In the genomic region with DNA sequence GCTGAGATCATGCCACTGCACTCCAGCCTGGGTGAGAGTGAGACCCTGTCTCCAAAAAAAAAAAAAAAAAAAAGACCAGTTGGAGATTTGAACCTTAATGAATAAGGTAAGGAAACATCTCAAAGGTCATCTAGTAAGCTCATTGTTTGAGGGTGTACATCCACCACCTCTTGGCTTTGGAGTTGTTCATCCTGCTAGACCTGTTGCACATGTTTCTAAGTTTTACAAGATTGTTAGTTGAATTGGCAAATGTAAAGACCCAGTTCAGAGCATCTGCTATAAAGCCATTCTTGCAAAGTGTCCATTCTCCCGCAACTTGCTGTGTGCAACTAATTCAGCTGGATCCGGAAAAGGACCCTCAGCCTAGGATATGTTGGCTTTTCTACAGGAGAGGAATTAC, we compare ENCODE assay signal across 8 cellular contexts. TPM values are rescaled to one million over a fixed set of nuclear protein-coding genes. Genes with fewer than 3 reads are reported as not detected.
DNase-seq lines count a peak whose midpoint lies in the region; ATAC-seq and TF ChIP-seq lines count a peak whose summit lies in the region.

No MANE protein-coding gene starts in this region.

- no peak for DNase-seq in AG10803 (ENCODE audit: low read depth)
- no peak for DNase-seq in MCF 10A (ENCODE audit: unreplicated experiment)
- no peak for DNase-seq in AG20443 (ENCODE audit: low spot score)
- DNase-seq in kidney tubule cell (ENCODE audit: low spot score): no peak
- DNase-seq in adrenal gland: no peak

- no peaks in the 10 kb centered on the region for H3K27me3 Mint-ChIP-seq in MCF 10A (ENCODE audit: insufficient read depth, unreplicated experiment)

- BruUV-seq in MCF 10A (replicated peaks; lab: Mats Ljungman, UMichigan): no TSS peak

- TF ChIP-seq POLR2A in adrenal gland (IDR thresholded peaks at IDR 0.05): no peak

- H3K4me3 Mint-ChIP-seq in MCF 10A (ENCODE audit: unreplicated experiment): peak overlapping the region; percentile 84

- H3K27ac ChIP-seq in HUES6 (ENCODE audit: low read depth, low read length) (no peak overlapping the region), muscle layer of duodenum (ENCODE audit: low read length) (no peak overlapping the region), adrenal gland (peak overlapping the region in 1 of 5 donors; percentile 90)

- H3K27me3 ChIP-seq in HUES6 (ENCODE audit: control insufficient read depth, insufficient read depth, low read length): no peaks in the 10 kb centered on the region
- no peaks in the 10 kb centered on the region for H3K27me3 ChIP-seq in muscle layer of duodenum (ENCODE audit: low read depth, low read length)
- H3K27me3 ChIP-seq in adrenal gland: no peaks in the 10 kb centered on the region

- no peaks in the 10 kb centered on the region for H3K9me3 ChIP-seq in HUES6 (ENCODE audit: control insufficient read depth, insufficient read depth, low read depth, low read length)
- no peaks in the 10 kb centered on the region for H3K9me3 ChIP-seq in muscle layer of duodenum (ENCODE audit: control insufficient read depth in 1 of 2, low read length in 2 of 2)
- H3K9me3 ChIP-seq in adrenal gland (replicated peaks in 1 of 3): no peaks in the 10 kb centered on the region

- H3K4me1 ChIP-seq in HUES6 (ENCODE audit: control insufficient read depth, insufficient read depth, low read length): peaks cover 9% of the 10 kb centered on the region
- H3K4me1 ChIP-seq in muscle layer of duodenum (ENCODE audit: control insufficient read depth in 1 of 2, insufficient read depth in 2 of 2, low read length in 2 of 2): peaks cover 11 to 31% of the 10 kb centered on the region in 2 donors
- peaks cover 9 to 35% of the 10 kb centered on the region in 2 donors for H3K4me1 ChIP-seq in adrenal gland (replicated peaks in 1 of 2)

- POLR2A ChIA-PET in MCF 10A (lab: Yijun Ruan, JAX): interaction anchor here (0.7 to 3.1 kb wide), 7 partner anchors 7 to 1212 kb away, joined by 3 to 20 read pairs (median 6); partner anchors contain the start of gene GLG1

- H3K4me3 ChIP-seq in AG10803 (ENCODE audit: low read length) (peak overlapping the region; percentile 96), HUES6 (ENCODE audit: low read depth, low read length) (peak overlapping the region; percentile 97), muscle layer of duodenum (ENCODE audit: low read depth in 1 of 2, low read length in 2 of 2) (peak overlapping the region; percentile 73 to 97), adrenal gland (peak overlapping the region in 2 of 4 donors; percentile 76 to 97)

- CTCF ChIA-PET in MCF 10A (lab: Yijun Ruan, JAX): interaction anchor here (0.9 to 1.8 kb wide), 3 partner anchors 11 to 325 kb away, joined by 3 to 26 read pairs (median 4); no protein-coding TSS in a partner anchor

- peaks cover 49% of the 10 kb centered on the region for H3K36me3 Mint-ChIP-seq in MCF 10A (ENCODE audit: insufficient read depth, unreplicated experiment)

- no peak overlapping the region for H3K9ac ChIP-seq in HUES6 (ENCODE audit: low read length)

- peak overlapping the region; percentile 98 for H3K27ac Mint-ChIP-seq in MCF 10A (ENCODE audit: low read depth, unreplicated experiment)

- ATAC-seq in HG03432 (IDR thresholded peaks at IDR 0.05; ENCODE audit: unreplicated experiment): no peak

- intact Hi-C loops in MCF 10A (cut with micrococcal nuclease) (no loop called here), adrenal gland (cut with DNase I) (no loop called here)

- no peaks in the 10 kb centered on the region for H3K4me1 Mint-ChIP-seq in MCF 10A (ENCODE audit: insufficient read depth, unreplicated experiment)

- no peak for TF ChIP-seq CTCF in AG10803 (conservative IDR thresholded peaks at IDR 0.05; ENCODE audit: low read length)
- TF ChIP-seq CTCF in MCF 10A (IDR thresholded peaks at IDR 0.05; ENCODE audit: unreplicated experiment): no peak
- TF ChIP-seq CTCF in adrenal gland (IDR thresholded peaks at IDR 0.05): no peak

- WGBS in adrenal gland, 4 donors: 82 to 96% (median 90%) methylated on average over 2 of the region's 2 CpGs

- peaks cover 51% of the 10 kb centered on the region for H3K36me3 ChIP-seq in HUES6 (ENCODE audit: control insufficient read depth, insufficient read depth, low read length)
- H3K36me3 ChIP-seq in muscle layer of duodenum (ENCODE audit: control insufficient read depth in 1 of 2, insufficient read depth in 2 of 2, low read length in 2 of 2): peaks cover 33 to 41% of the 10 kb centered on the region in 2 donors
- H3K36me3 ChIP-seq in adrenal gland (replicated peaks in 1 of 2): peaks cover 0 to 40% of the 10 kb centered on the region in 2 donors

- H3K9me3 Mint-ChIP-seq in MCF 10A (ENCODE audit: unreplicated experiment): no peaks in the 10 kb centered on the region

RNA-seq across cellular contexts. Expression of gene PSMD7, which starts 1.5 kb away (rescaled TPM):
- total RNA-seq in MCF 10A (2022): 141 and 172 TPM in 2 replicates
- 100 to 1,000 TPM in 3 of 8 donors, 10 to 100 TPM in 5; 68.6 to 221 (median 89.4) TPM for total RNA-seq in adrenal gland
- 100 to 1,000 TPM in 1 of 3 donors, 10 to 100 TPM in 2; 52.1 to 233 (median 57.2) TPM for polyA plus RNA-seq in adrenal gland
